ENCODE assay signal across 18 cellular contexts in the genomic region with DNA sequence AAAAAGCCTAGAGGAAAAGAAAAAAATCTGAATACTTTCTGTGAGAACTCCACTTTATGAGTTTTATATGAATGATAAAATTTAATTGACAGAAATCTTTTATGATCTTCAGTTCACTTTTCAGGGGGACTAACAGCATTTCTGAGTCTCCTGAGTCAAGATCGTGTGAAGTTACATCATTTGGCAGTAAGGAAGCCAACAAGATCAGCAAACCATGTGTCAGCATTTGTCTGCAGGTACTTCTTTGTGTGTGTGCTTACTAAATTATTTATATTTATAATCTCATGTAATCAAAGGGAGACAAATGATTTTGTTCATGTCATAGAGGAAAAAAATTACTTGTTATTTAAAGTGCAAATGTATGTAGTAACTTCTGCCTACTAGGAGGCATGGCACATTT.
DNase-seq lines count a peak whose midpoint lies in the region; ATAC-seq, FAIRE-seq and TF ChIP-seq lines count a peak whose summit lies in the region.
"Had no signal": no experiment of that assay in that cellular context is flagged by ENCODE, and none has a peak within 500 bp of the region (broad histone marks: within the 10 kb centered on the region; RNA-seq: fewer than 3 reads in every experiment).

No MANE protein-coding gene starts in this region.

- H3K4me3 Mint-ChIP-seq in activated CD4-positive, alpha-beta T cell treated with anti-CD3 and anti-CD28 coated beads, Interleukin-2, amount 10 ng/mL, durations not matched to agents 7 days and 5 days: no peak overlapping the region
- H3K4me3 Mint-ChIP-seq: CD4-positive, alpha-beta memory T cell; GM23338 had no signal

- peak overlapping the region; percentile 71 for H2AFZ ChIP-seq in PC-9
- H2AFZ ChIP-seq in SU-DHL-6 (ENCODE audit: low read depth, low read length, severe bottlenecking): no peak overlapping the region
- no peak overlapping the region for H2AFZ ChIP-seq in H1 (ENCODE audit: low read length)

- peaks cover 4% of the 10 kb centered on the region for H3K27me3 Mint-ChIP-seq in activated CD4-positive, alpha-beta T cell treated with anti-CD3 and anti-CD28 coated beads, Interleukin-2, amount 10 ng/mL, durations not matched to agents 7 days and 5 days

- intact Hi-C loops in PC-9 (cut with micrococcal nuclease; ENCODE audit: unreplicated experiment): no loop called here

- no peak overlapping the region for H3K18ac ChIP-seq in H1 (ENCODE audit: extremely low read depth, low read length)

- no peak overlapping the region for H3K27ac Mint-ChIP-seq in activated CD4-positive, alpha-beta T cell treated with anti-CD3 and anti-CD28 coated beads, Interleukin-2, amount 10 ng/mL, durations not matched to agents 7 days and 5 days
- H3K27ac Mint-ChIP-seq: CD4-positive, alpha-beta memory T cell; GM23338 had no signal

- H2BK12ac ChIP-seq in H1 (ENCODE audit: low read depth, low read length): no peak overlapping the region

- no peak for FAIRE-seq in H1 (lab: Jason Lieb, UNC)
- FAIRE-seq: H54 had no signal

- no peaks in the 10 kb centered on the region for H3K4me1 ChIP-seq in HEK293 (ENCODE audit: control insufficient read depth, insufficient read depth, low read length)
- H3K4me1 ChIP-seq in PC-9 (replicated peaks; ENCODE audit: insufficient read depth): no peaks in the 10 kb centered on the region
- no peaks in the 10 kb centered on the region for H3K4me1 ChIP-seq in H1 (replicated peaks in 1 of 4; ENCODE audit: control insufficient read depth in 3 of 4, insufficient read depth in 4 of 4, low read length in 3 of 4)

- no peak overlapping the region for H4K8ac ChIP-seq in H1 (ENCODE audit: extremely low read depth, insufficient read depth, low read length)

- H3F3A ChIP-seq in PC-9 (ENCODE audit: insufficient read depth, low read depth) (no peaks in the 10 kb centered on the region), SU-DHL-6 (ENCODE audit: insufficient read depth) (no peaks in the 10 kb centered on the region)

- CTCF ChIA-PET in HEK293 (lab: Yijun Ruan, JAX) (no interaction called here), PC-9 (lab: Charles Lee) (no interaction called here), H1 (lab: Charles Lee; ENCODE audit: partially characterized antibody) (interaction anchor here (1.0 to 1.1 kb wide), 2 partner anchors 11 to 14 kb away, joined by 4 to 6 read pairs; no protein-coding TSS in a partner anchor)
- CTCF ChIA-PET in activated CD4-positive, alpha-beta T cell treated with anti-CD3 and anti-CD28 coated beads, Interleukin-2, amount 10 ng/mL, durations not matched to agents 7 days and 5 days (lab: Charles Lee): no interaction called here

- 0 out of 2 replicates have a peak, but pooled peaks cover 1% of the 10 kb centered on the region for H3K9me2 ChIP-seq in PC-9 (ENCODE audit: insufficient read depth)
- no peaks in the 10 kb centered on the region for H3K9me2 ChIP-seq in SU-DHL-6 (replicated peaks; ENCODE audit: insufficient read depth, low read length)

- H3K4ac ChIP-seq in H1 (replicated peaks; ENCODE audit: insufficient read length, low read depth, low read length): no peak overlapping the region

- WGBS in H1 (ENCODE audit: extremely low coverage in 1 of 2, insufficient coverage in 1 of 2, insufficient read length in 1 of 2, insufficient replicate concordance in 2 of 2, low coverage in 1 of 2, low lambda C conversion rate in 2 of 2, missing lambda C conversion rate in 1 of 2), 2 experiments: 84% methylated on average over 1 of the region's 1 CpG; no CpG with 5 or more reads in 1 of the 2 experiments

- no peak for TF ChIP-seq RAD21 in H1 (IDR thresholded peaks at IDR 0.05 in 1 of 2, conservative IDR thresholded peaks at IDR 0.05 in 1 of 2; ENCODE audit: low read depth in 2 of 2, low read length in 2 of 2)

- BruUV-seq in PC-9 (replicated peaks; lab: Mats Ljungman, UMichigan): no TSS peak

- no peak overlapping the region for H4K91ac ChIP-seq in H1 (replicated peaks; ENCODE audit: insufficient read length, low read length)

- H3K9me3 ChIP-seq in HEK293 (ENCODE audit: control insufficient read depth, insufficient read depth, low read depth, low read length): no peaks in the 10 kb centered on the region
- no peaks in the 10 kb centered on the region for H3K9me3 ChIP-seq in PC-9 (ENCODE audit: insufficient read depth, low read depth)
- H3K9me3 ChIP-seq in SU-DHL-6 (ENCODE audit: insufficient read depth, low read length): no peaks in the 10 kb centered on the region
- no peaks in the 10 kb centered on the region for H3K9me3 ChIP-seq in H1 (ENCODE audit: insufficient read depth in 2 of 2, low read depth in 1 of 2, low read length in 1 of 2)

- H3K9me3 Mint-ChIP-seq in activated CD4-positive, alpha-beta T cell treated with anti-CD3 and anti-CD28 coated beads, Interleukin-2, amount 10 ng/mL, durations not matched to agents 7 days and 5 days: peaks cover 8% of the 10 kb centered on the region

- no peaks in the 10 kb centered on the region for H3K4me1 Mint-ChIP-seq in activated CD4-positive, alpha-beta T cell treated with anti-CD3 and anti-CD28 coated beads, Interleukin-2, amount 10 ng/mL, durations not matched to agents 7 days and 5 days
- H3K4me1 Mint-ChIP-seq: CD4-positive, alpha-beta memory T cell had no signal

- H3K79me1 ChIP-seq in H1 (ENCODE audit: low read depth, low read length): no peaks in the 10 kb centered on the region

- TF ChIP-seq EP300 in H1 (IDR thresholded peaks at IDR 0.05; ENCODE audit: borderline replicate concordance in 1 of 2, low read depth in 2 of 2, low read length in 2 of 2): no peak

- ATAC-seq in HG03354 (IDR thresholded peaks at IDR 0.05; ENCODE audit: poor library complexity, severe bottlenecking, unreplicated experiment): no peak
- ATAC-seq in GM19467 (IDR thresholded peaks at IDR 0.05; ENCODE audit: unreplicated experiment): no peak
- ATAC-seq in HG02642 (IDR thresholded peaks at IDR 0.05; ENCODE audit: poor library complexity, unreplicated experiment): no peak
- ATAC-seq: GM23338 had no signal

- no peak overlapping the region for H3K4me2 ChIP-seq in PC-9
- peak overlapping the region; percentile 0 for H3K4me2 ChIP-seq in SU-DHL-6 (ENCODE audit: low read depth, low read length, poor library complexity, severe bottlenecking)
- H3K4me2 ChIP-seq in H1 (ENCODE audit: insufficient read depth in 1 of 2, low read depth in 2 of 2, low read length in 2 of 2): no peak overlapping the region
- H3K4me2 ChIP-seq: GM23338 had no signal

- no peak overlapping the region for H3K23ac ChIP-seq in H1 (ENCODE audit: insufficient read length)

- H2AK5ac ChIP-seq in H1 (ENCODE audit: low read depth, low read length): no peak overlapping the region

- H3K9ac ChIP-seq in SU-DHL-6 (ENCODE audit: low read length) (no peak overlapping the region), H1 (replicated peaks in 1 of 4; ENCODE audit: extremely low read depth in 1 of 4, low read depth in 3 of 4, low read length in 3 of 4) (no peak overlapping the region)

- no peaks in the 10 kb centered on the region for H3K27me3 ChIP-seq in PC-9 (ENCODE audit: insufficient read depth, low read depth)
- no peaks in the 10 kb centered on the region for H3K27me3 ChIP-seq in SU-DHL-6 (ENCODE audit: low read length)
- H3K27me3 ChIP-seq in H1 (replicated peaks in 1 of 4; ENCODE audit: control insufficient read depth in 3 of 4, extremely low read depth in 1 of 4, insufficient read depth in 3 of 4, low read length in 3 of 4): peaks cover 0 to 1% (median 0%) of the 10 kb centered on the region in 4 experiments; a peak in 1 of 7 replicates

- H2BK120ac ChIP-seq in H1 (replicated peaks; ENCODE audit: low read depth, low read length): no peak overlapping the region

- H4K5ac ChIP-seq in H1 (ENCODE audit: insufficient read length, low read depth, low read length): no peak overlapping the region

- no peak overlapping the region for H3K56ac ChIP-seq in H1 (replicated peaks; ENCODE audit: insufficient read length, low read depth, low read length)

- no peak overlapping the region for H3K14ac ChIP-seq in H1 (ENCODE audit: insufficient read length)

- no peak for TF ChIP-seq POLR2A in H1 (IDR thresholded peaks at IDR 0.05; ENCODE audit: control extremely low read depth in 1 of 2, low read depth in 2 of 2, low read length in 2 of 2)

- H2BK15ac ChIP-seq in H1 (ENCODE audit: low read length): no peak overlapping the region

- no peak overlapping the region for H2BK20ac ChIP-seq in H1 (ENCODE audit: low read length)

- H3K4me3 ChIP-seq in HEK293 (ENCODE audit: low read depth, low read length) (no peak overlapping the region), PC-9 (no peak overlapping the region), SU-DHL-6 (ENCODE audit: insufficient read depth, low read length, poor library complexity, severe bottlenecking) (no peak overlapping the region), H1 (ENCODE audit: extremely low read depth in 1 of 4, insufficient read depth in 2 of 4, low read depth in 3 of 4, low read length in 4 of 4) (no peak overlapping the region)
- H3K4me3 ChIP-seq: GM23338 had no signal

- DNase-seq in PC-9 (no peak), H1 (ENCODE audit: low read depth in 1 of 2, low spot score in 2 of 2) (no peak)
- no peak for DNase-seq in activated CD4-positive, alpha-beta T cell treated with anti-CD3 and anti-CD28 coated beads, Interleukin-2, amount 10 ng/mL, durations not matched to agents 7 days and 5 days
- DNase-seq: C1 segment of cervical spinal cord; Calu3; CD4-positive, alpha-beta memory T cell; COR-L47; DMS53; DMS79 treated with DMSO at 0.1 percent for 48 hours; GF-D8; HCEC 1CT had no signal

- H3K79me2 ChIP-seq in PC-9 (ENCODE audit: low read depth) (no peaks in the 10 kb centered on the region), SU-DHL-6 (ENCODE audit: insufficient read depth, low read length) (no peaks in the 10 kb centered on the region), H1 (ENCODE audit: control insufficient read depth in 1 of 2, insufficient read depth in 2 of 2, low read length in 2 of 2) (no peaks in the 10 kb centered on the region)

- H2BK5ac ChIP-seq in H1 (ENCODE audit: low read depth, low read length): no peak overlapping the region

- no peaks in the 10 kb centered on the region for H3K36me3 ChIP-seq in HEK293 (ENCODE audit: control insufficient read depth in 2 of 2, insufficient read depth in 1 of 2, low read length in 2 of 2)
- no peaks in the 10 kb centered on the region for H3K36me3 ChIP-seq in PC-9 (ENCODE audit: low read depth)
- no peaks in the 10 kb centered on the region for H3K36me3 ChIP-seq in SU-DHL-6 (ENCODE audit: low read length)
- no peaks in the 10 kb centered on the region for H3K36me3 ChIP-seq in H1 (ENCODE audit: control insufficient read depth in 2 of 4, insufficient read depth in 4 of 4, low read length in 3 of 4)

- H3K27ac ChIP-seq in HEK293 (ENCODE audit: extremely low read depth, low read depth, low read length) (no peak overlapping the region), PC-9 (no peak overlapping the region), SU-DHL-6 (ENCODE audit: low read depth, low read length) (no peak overlapping the region), H1 (ENCODE audit: low read depth, low read length) (no peak overlapping the region)

- no peak for TF ChIP-seq CTCF in HEK293 (tag by site-specific recombination; IDR thresholded peaks at IDR 0.05)
- TF ChIP-seq CTCF in PC-9 (conservative IDR thresholded peaks at IDR 0.05): no peak
- no peak for TF ChIP-seq CTCF in SU-DHL-6 (IDR thresholded peaks at IDR 0.05; ENCODE audit: insufficient read depth, low read length, poor library complexity, severe bottlenecking)
- TF ChIP-seq CTCF in H1 (IDR thresholded peaks at IDR 0.05; ENCODE audit: control extremely low read depth in 1 of 3, insufficient read depth in 1 of 3, low read depth in 1 of 3, low read length in 3 of 3): no peak

- H4K20me1 ChIP-seq in PC-9 (ENCODE audit: insufficient read depth): no peaks in the 10 kb centered on the region
- no peaks in the 10 kb centered on the region for H4K20me1 ChIP-seq in SU-DHL-6 (ENCODE audit: low read depth, low read length)
- H4K20me1 ChIP-seq in H1 (replicated peaks in 1 of 2; ENCODE audit: control insufficient read depth in 1 of 2, insufficient read depth in 2 of 2, low read length in 2 of 2): no peaks in the 10 kb centered on the region

- POLR2A ChIA-PET in HEK293 (lab: Yijun Ruan, JAX): no interaction called here
- POLR2A ChIA-PET in PC-9 (lab: Charles Lee; ENCODE audit: unreplicated experiment): no interaction called here
- POLR2A ChIA-PET in H1 (lab: Charles Lee; ENCODE audit: partially characterized antibody): no interaction called here
- POLR2A ChIA-PET in activated CD4-positive, alpha-beta T cell treated with anti-CD3 and anti-CD28 coated beads, Interleukin-2, amount 10 ng/mL, durations not matched to agents 7 days and 5 days (lab: Charles Lee): no interaction called here

- H3K23me2 ChIP-seq in H1 (ENCODE audit: low read depth, low read length): no peaks in the 10 kb centered on the region

- peaks cover 2% of the 10 kb centered on the region for H3K36me3 Mint-ChIP-seq in activated CD4-positive, alpha-beta T cell treated with anti-CD3 and anti-CD28 coated beads, Interleukin-2, amount 10 ng/mL, durations not matched to agents 7 days and 5 days (ENCODE audit: low read depth)
